Comparison of ENCODE assay signal across 8 cellular contexts in the genomic region with DNA sequence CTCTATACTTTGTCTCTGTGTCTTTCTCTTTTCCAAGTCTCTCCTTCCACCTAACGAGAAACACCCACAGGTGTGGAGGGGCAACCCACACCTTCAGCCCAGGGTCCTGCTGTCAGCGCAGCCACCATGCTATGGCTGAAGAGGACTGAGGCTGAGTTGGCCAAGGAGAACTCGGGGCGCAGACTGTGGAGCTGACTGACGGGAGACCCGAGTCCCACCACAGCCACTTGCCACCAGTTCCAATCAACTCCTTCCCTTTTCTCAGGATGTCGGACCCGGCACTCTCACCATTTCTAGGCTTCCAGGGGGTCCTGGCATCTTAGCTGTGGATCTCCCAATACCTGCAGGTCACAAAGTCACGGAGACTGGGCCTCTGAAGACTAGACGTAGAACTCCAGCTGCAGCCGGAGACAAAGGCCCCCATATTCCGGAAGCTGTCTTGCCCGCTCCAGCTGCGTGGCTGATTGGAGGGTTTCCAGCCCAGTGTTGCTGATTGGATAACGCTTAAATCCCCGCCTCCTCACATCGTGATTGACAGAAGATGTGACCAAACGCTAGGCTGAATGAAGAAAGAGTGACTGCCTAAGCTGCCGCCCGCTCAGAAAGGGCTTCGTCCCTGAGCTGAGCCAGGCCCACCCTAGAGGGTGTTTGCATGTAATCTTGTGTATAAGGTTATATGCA.
DNase-seq lines count a peak whose midpoint lies in the region; ATAC-seq and TF ChIP-seq lines count a peak whose summit lies in the region.

No MANE protein-coding gene starts in this region.

- H3K27me3 ChIP-seq in aorta (ENCODE audit: control insufficient read depth in 1 of 2, insufficient read depth in 2 of 2, low read length in 1 of 2) = no peaks in the 10 kb centered on the region

- ATAC-seq in GM18505 (IDR thresholded peaks at IDR 0.05; ENCODE audit: unreplicated experiment) (peak; percentile 80), Right ventricle myocardium superior (ENCODE audit: poor library complexity) (peak; percentile 99), sciatic nerve (peak; percentile 100), aorta (ENCODE audit: low FRiP score) (peak; percentile 95), SK-N-SH treated with all-trans-retinoic acid at 6 μM for 48 hours (no peak), GM18520 (IDR thresholded peaks at IDR 0.05; ENCODE audit: unreplicated experiment) (no peak)

- H3K27ac ChIP-seq in aorta (ENCODE audit: low read depth in 1 of 2, low read length in 2 of 2) = no peak overlapping the region

- H3K9me3 ChIP-seq in aorta (ENCODE audit: control insufficient read depth, low read length) = peaks cover 6% of the 10 kb centered on the region

- no peaks in the 10 kb centered on the region for H3K27me3 Mint-ChIP-seq in activated naive CD4-positive, alpha-beta T cell treated with anti-CD3 and anti-CD28 coated beads for 36 hours (ENCODE audit: low read depth)

- peaks cover 3% of the 10 kb centered on the region for H3K9me3 Mint-ChIP-seq in activated naive CD4-positive, alpha-beta T cell treated with anti-CD3 and anti-CD28 coated beads for 36 hours

- WGBS in aorta, 2 donors = 45 to 67% methylated on average over 21 of the region's 21 CpGs

- H3K4me1 Mint-ChIP-seq in activated naive CD4-positive, alpha-beta T cell treated with anti-CD3 and anti-CD28 coated beads for 36 hours (ENCODE audit: low read depth) = peaks cover 30% of the 10 kb centered on the region

- H3K4me1 ChIP-seq in aorta (ENCODE audit: control insufficient read depth in 1 of 2, insufficient read depth in 2 of 2, low read length in 2 of 2) = no peaks in the 10 kb centered on the region

- CTCF ChIA-PET in activated naive CD4-positive, alpha-beta T cell treated with anti-CD3 and anti-CD28 coated beads for 36 hours (lab: Charles Lee) = interaction anchor here (0.5 to 1.0 kb wide), 3 partner anchors 11 to 283 kb away, joined by 3 to 5 read pairs (median 4); no protein-coding TSS in a partner anchor

- H3K36me3 Mint-ChIP-seq in activated naive CD4-positive, alpha-beta T cell treated with anti-CD3 and anti-CD28 coated beads for 36 hours (ENCODE audit: low read depth) = peaks cover 21% of the 10 kb centered on the region

- TF ChIP-seq POLR2A in GM18505 (IDR thresholded peaks at IDR 0.05; ENCODE audit: borderline replicate concordance, extremely low read depth, insufficient read depth, insufficient read length) = no peak

- peak overlapping the region; percentile 99 for H3K27ac Mint-ChIP-seq in activated naive CD4-positive, alpha-beta T cell treated with anti-CD3 and anti-CD28 coated beads for 36 hours

- DNase-seq in OCI-M1 (lab: John Stamatoyannopoulos, UW) = peak; percentile 98
- peak; percentile 94 for DNase-seq in activated naive CD4-positive, alpha-beta T cell treated with anti-CD3 and anti-CD28 coated beads for 36 hours
- DNase-seq in Right ventricle myocardium superior = peak; percentile 87
- peak; percentile 94 for DNase-seq in sciatic nerve (ENCODE audit: low spot score)
- DNase-seq in aorta = peak; percentile 87 to 94

- no peaks in the 10 kb centered on the region for H3K36me3 ChIP-seq in aorta (ENCODE audit: control insufficient read depth in 1 of 2, insufficient read depth in 2 of 2, low read length in 1 of 2)

- H3K4me3 ChIP-seq in aorta (ENCODE audit: low read length in 2 of 2) = peak overlapping the region in 1 of 2 donors; percentile 43

- intact Hi-C loops in activated naive CD4-positive, alpha-beta T cell treated with anti-CD3 and anti-CD28 coated beads for 36 hours (cut with micrococcal nuclease) = loop anchor here (1.0 to 5.0 kb wide), 7 partner anchors 36 to 547 kb away; a partner anchor contains a TSS
- intact Hi-C loops in Right ventricle myocardium superior (cut with DNase I) (no loop called here), sciatic nerve (cut with DNase I) (no loop called here), aorta (cut with DNase I) (no loop called here)

- peak overlapping the region; percentile 99 for H3K4me3 Mint-ChIP-seq in activated naive CD4-positive, alpha-beta T cell treated with anti-CD3 and anti-CD28 coated beads for 36 hours

TF ChIP-seq in SK-N-SH treated with all-trans-retinoic acid at 6 μM for 48 hours, 23 proteins besides CTCF, POLR2A, EP300 and RAD21:
- TF ChIP-seq GLIS3 (CRISPR knock-in tag; IDR thresholded peaks at IDR 0.05) = no peak
- TF ChIP-seq, protein P1, sequence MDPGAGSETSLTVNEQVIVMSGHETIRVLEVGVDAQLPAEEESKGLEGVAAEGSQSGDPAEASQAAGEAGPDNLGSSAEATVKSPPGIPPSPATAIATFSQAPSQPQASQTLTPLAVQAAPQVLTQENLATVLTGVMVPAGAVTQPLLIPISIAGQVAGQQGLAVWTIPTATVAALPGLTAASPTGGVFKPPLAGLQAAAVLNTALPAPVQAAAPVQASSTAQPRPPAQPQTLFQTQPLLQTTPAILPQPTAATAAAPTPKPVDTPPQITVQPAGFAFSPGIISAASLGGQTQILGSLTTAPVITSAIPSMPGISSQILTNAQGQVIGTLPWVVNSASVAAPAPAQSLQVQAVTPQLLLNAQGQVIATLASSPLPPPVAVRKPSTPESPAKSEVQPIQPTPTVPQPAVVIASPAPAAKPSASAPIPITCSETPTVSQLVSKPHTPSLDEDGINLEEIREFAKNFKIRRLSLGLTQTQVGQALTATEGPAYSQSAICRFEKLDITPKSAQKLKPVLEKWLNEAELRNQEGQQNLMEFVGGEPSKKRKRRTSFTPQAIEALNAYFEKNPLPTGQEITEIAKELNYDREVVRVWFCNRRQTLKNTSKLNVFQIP (CRISPR knock-in tag; IDR thresholded peaks at IDR 0.05; ENCODE audit: borderline replicate concordance, low read depth) = no peak
- TF ChIP-seq, protein P2, sequence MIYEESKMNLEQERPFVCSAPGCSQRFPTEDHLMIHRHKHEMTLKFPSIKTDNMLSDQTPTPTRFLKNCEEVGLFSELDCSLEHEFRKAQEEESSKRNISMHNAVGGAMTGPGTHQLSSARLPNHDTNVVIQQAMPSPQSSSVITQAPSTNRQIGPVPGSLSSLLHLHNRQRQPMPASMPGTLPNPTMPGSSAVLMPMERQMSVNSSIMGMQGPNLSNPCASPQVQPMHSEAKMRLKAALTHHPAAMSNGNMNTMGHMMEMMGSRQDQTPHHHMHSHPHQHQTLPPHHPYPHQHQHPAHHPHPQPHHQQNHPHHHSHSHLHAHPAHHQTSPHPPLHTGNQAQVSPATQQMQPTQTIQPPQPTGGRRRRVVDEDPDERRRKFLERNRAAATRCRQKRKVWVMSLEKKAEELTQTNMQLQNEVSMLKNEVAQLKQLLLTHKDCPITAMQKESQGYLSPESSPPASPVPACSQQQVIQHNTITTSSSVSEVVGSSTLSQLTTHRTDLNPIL (CRISPR knock-in tag; IDR thresholded peaks at IDR 0.05; ENCODE audit: low read depth) = no peak
- no peak for TF ChIP-seq SNAI2 (CRISPR knock-in tag; IDR thresholded peaks at IDR 0.05)
- no peak for TF ChIP-seq ZNF565 (CRISPR knock-in tag; conservative IDR thresholded peaks at IDR 0.05; ENCODE audit: low read depth)
- no peak for TF ChIP-seq ZC3H10 (CRISPR knock-in tag; IDR thresholded peaks at IDR 0.05)
- TF ChIP-seq ISL1 (CRISPR knock-in tag; IDR thresholded peaks at IDR 0.05) = no peak
- TF ChIP-seq PPARA (CRISPR knock-in tag; IDR thresholded peaks at IDR 0.05; ENCODE audit: borderline replicate concordance) = no peak
- TF ChIP-seq, protein P3, sequence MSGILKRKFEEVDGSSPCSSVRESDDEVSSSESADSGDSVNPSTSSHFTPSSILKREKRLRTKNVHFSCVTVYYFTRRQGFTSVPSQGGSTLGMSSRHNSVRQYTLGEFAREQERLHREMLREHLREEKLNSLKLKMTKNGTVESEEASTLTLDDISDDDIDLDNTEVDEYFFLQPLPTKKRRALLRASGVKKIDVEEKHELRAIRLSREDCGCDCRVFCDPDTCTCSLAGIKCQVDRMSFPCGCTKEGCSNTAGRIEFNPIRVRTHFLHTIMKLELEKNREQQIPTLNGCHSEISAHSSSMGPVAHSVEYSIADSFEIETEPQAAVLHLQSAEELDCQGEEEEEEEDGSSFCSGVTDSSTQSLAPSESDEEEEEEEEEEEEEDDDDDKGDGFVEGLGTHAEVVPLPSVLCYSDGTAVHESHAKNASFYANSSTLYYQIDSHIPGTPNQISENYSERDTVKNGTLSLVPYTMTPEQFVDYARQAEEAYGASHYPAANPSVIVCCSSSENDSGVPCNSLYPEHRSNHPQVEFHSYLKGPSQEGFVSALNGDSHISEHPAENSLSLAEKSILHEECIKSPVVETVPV (CRISPR knock-in tag; IDR thresholded peaks at IDR 0.05) = no peak
- no peak for TF ChIP-seq TCF4 (CRISPR knock-in tag; IDR thresholded peaks at IDR 0.05; ENCODE audit: borderline replicate concordance)
- no peak for TF ChIP-seq ZNF8 (CRISPR knock-in tag; IDR thresholded peaks at IDR 0.05)
- no peak for TF ChIP-seq OSR1 (CRISPR knock-in tag; IDR thresholded peaks at IDR 0.05)
- TF ChIP-seq ZFP3 (CRISPR knock-in tag; IDR thresholded peaks at IDR 0.05) = no peak
- no peak for TF ChIP-seq ZNF70 (CRISPR knock-in tag; IDR thresholded peaks at IDR 0.05)
- TF ChIP-seq, protein P4, sequence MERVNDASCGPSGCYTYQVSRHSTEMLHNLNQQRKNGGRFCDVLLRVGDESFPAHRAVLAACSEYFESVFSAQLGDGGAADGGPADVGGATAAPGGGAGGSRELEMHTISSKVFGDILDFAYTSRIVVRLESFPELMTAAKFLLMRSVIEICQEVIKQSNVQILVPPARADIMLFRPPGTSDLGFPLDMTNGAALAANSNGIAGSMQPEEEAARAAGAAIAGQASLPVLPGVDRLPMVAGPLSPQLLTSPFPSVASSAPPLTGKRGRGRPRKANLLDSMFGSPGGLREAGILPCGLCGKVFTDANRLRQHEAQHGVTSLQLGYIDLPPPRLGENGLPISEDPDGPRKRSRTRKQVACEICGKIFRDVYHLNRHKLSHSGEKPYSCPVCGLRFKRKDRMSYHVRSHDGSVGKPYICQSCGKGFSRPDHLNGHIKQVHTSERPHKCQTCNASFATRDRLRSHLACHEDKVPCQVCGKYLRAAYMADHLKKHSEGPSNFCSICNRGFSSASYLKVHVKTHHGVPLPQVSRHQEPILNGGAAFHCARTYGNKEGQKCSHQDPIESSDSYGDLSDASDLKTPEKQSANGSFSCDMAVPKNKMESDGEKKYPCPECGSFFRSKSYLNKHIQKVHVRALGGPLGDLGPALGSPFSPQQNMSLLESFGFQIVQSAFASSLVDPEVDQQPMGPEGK (CRISPR knock-in tag; IDR thresholded peaks at IDR 0.05; ENCODE audit: borderline replicate concordance) = no peak
- TF ChIP-seq ESRRG (CRISPR knock-in tag; IDR thresholded peaks at IDR 0.05) = no peak
- TF ChIP-seq CSDC2 (CRISPR knock-in tag; IDR thresholded peaks at IDR 0.05) = no peak
- no peak for TF ChIP-seq RARB (CRISPR knock-in tag; IDR thresholded peaks at IDR 0.05)
- TF ChIP-seq BACH2 (CRISPR knock-in tag; IDR thresholded peaks at IDR 0.05; ENCODE audit: borderline replicate concordance) = no peak

Comparison
In these comparisons a context has a peak if more than half of its experiments do, and no peak if none do; other contexts are left out.
1. ATAC-seq: peak in GM18505 (single experiment), Right ventricle myocardium superior (single experiment), sciatic nerve (single experiment) and aorta (single experiment); none in SK-N-SH treated with all-trans-retinoic acid at 6 μM for 48 hours (single experiment) and GM18520 (single experiment).
2. Peak in every context shown above with its lines, with median percentiles within 50 percentile points of each other: DNase-seq.